In the genomic region with DNA sequence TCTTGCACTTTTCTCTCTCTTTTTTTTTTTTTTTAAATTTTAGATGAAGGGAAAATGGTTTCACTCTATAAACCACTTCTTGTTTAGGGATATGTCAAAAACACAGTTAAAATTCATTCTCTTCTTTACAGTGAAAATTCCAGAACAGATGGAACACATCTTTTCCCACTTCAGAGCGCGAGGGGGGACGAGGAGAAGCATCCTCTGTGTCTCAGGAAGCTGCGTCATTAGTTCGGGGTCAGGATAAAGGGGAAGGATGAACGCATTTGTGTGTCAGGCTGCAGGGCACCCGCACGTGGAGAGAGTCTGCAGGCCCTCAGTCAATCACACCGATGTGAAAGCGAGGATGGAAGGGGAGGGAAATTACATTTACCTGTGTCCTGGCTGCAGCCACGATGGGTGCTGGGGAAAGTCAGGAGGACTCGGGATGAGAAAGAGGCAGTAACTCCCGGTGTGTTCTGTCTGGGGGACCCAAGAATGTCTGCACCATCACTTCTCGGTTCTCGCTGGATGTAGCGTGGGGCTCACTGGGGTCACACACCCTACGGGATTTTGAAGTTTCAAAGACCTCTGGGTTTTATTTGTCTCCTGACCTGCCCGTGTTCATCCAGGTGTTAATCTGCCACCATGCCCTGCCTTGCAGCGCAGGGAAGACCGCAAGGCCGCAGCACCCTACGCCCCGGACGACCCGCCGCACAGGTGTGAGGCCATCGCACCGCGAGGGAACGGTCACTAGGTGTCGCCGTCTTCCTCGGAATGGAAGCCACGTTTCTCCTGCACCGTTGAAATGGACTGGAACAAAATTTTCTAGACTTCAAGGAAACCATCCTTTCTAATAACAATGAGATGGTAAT, we compare ENCODE assay signal across 8 cellular contexts.
DNase-seq lines count a peak whose midpoint lies in the region; ATAC-seq and TF ChIP-seq lines count a peak whose summit lies in the region.

No MANE protein-coding gene starts in this region.

- CTCF ChIA-PET in BJ (lab: Yijun Ruan, JAX), result interaction anchor here (0.6 to 1.8 kb wide), 5 partner anchors 9 to 1532 kb away, joined by 3 to 4 read pairs (median 3); no protein-coding TSS in a partner anchor

- TF ChIP-seq CTCF in BJ (IDR thresholded peaks at IDR 0.05; ENCODE audit: insufficient read depth, low read depth, low read length) (peak; percentile 94), WI38 (IDR thresholded peaks at IDR 0.05; ENCODE audit: low read depth, low read length) (peak; percentile 55; the same call in 1 of the 2 replicates), breast epithelium (IDR thresholded peaks at IDR 0.05) (peak; percentile 88 to 95 (median 89)), kidney epithelial cell (IDR thresholded peaks at IDR 0.05; ENCODE audit: insufficient read depth, low read length, poor library complexity, severe bottlenecking) (peak; percentile 93)

- TF ChIP-seq POLR2A in breast epithelium (IDR thresholded peaks at IDR 0.05), result no peak

- POLR2A ChIA-PET in BJ (lab: Charles Lee), result no interaction called here

- no peaks in the 10 kb centered on the region for H3K36me3 ChIP-seq in BJ (ENCODE audit: control insufficient read depth, insufficient read depth, low read length)
- no peaks in the 10 kb centered on the region for H3K36me3 ChIP-seq in breast epithelium
- no peaks in the 10 kb centered on the region for H3K36me3 ChIP-seq in kidney epithelial cell (ENCODE audit: control insufficient read depth, insufficient read depth, low read length)

- DNase-seq in BJ (ENCODE audit: low read depth) (no peak), breast epithelium (ENCODE audit: low spot score in 2 of 2) (peak; percentile 53 to 81), kidney epithelial cell (ENCODE audit: low read depth) (no peak), mesenteric fat pad (ENCODE audit: low spot score) (no peak)
- peak; percentile 29 for DNase-seq in Jurkat, Clone E6-1 (ENCODE audit: low read depth, low spot score)
- DNase-seq in stimulated activated CD4-positive, alpha-beta T cell treated with anti-CD3 and anti-CD28 coated beads, Interleukin-2, amount 100 ng/mL, for 48 hours, result peak; percentile 71 to 73

- peak; percentile 73 for ATAC-seq in GM19324 (IDR thresholded peaks at IDR 0.05; ENCODE audit: low FRiP score, unreplicated experiment)

- no peaks in the 10 kb centered on the region for H3K9me3 ChIP-seq in breast epithelium

- no peaks in the 10 kb centered on the region; the same call in 1 of the 2 replicates for H3K27me3 ChIP-seq in BJ (ENCODE audit: control insufficient read depth, insufficient read depth, low read length)
- H3K27me3 ChIP-seq in breast epithelium, result no peaks in the 10 kb centered on the region
- no peaks in the 10 kb centered on the region for H3K27me3 ChIP-seq in kidney epithelial cell (ENCODE audit: control insufficient read depth, insufficient read depth, low read length)

- intact Hi-C loops in breast epithelium (cut with DNase I; ENCODE audit: low total_unique reads), result no loop called here

- peak overlapping the region in 1 of 2 donors; percentile 64 for H3K27ac ChIP-seq in breast epithelium

- H3K4me3 ChIP-seq in BJ (ENCODE audit: low read depth, low read length), result no peak overlapping the region
- no peak overlapping the region for H3K4me3 ChIP-seq in Jurkat, Clone E6-1 (ENCODE audit: low read length)
- no peak overlapping the region for H3K4me3 ChIP-seq in WI38 (ENCODE audit: low read depth, low read length)
- no peak overlapping the region for H3K4me3 ChIP-seq in breast epithelium
- H3K4me3 ChIP-seq in kidney epithelial cell (ENCODE audit: low read depth, low read length), result no peak overlapping the region

- H3K4me1 ChIP-seq in breast epithelium, result no peaks in the 10 kb centered on the region

Comparison
In these comparisons a context has a peak if more than half of its experiments do, and no peak if none do; other contexts are left out.
1. DNase-seq: peak in Jurkat, Clone E6-1 (single experiment), breast epithelium (2 of 2) and stimulated activated CD4-positive, alpha-beta T cell treated with anti-CD3 and anti-CD28 coated beads, Interleukin-2, amount 100 ng/mL, for 48 hours (2 of 2); none in BJ (single experiment), kidney epithelial cell (single experiment) and mesenteric fat pad (single experiment).
2. Peak in every context shown above with its lines, with median percentiles within 50 percentile points of each other: CTCF ChIP-seq.